12 cellular contexts compared by ENCODE assay signal in genomic region chr6:150076196-150076893, GRCh38. TPM values are rescaled to one million over a fixed set of nuclear protein-coding genes. Genes with fewer than 3 reads are reported as not detected.
DNase-seq lines count a peak whose midpoint lies in the region; ATAC-seq and TF ChIP-seq lines count a peak whose summit lies in the region.
"Had no signal": no experiment of that assay in that cellular context is flagged by ENCODE, and none has a peak within 500 bp of the region (broad histone marks: within the 10 kb centered on the region; RNA-seq: fewer than 3 reads in every experiment).

No MANE protein-coding gene starts in this region.

- no peaks in the 10 kb centered on the region for H3K9me3 Mint-ChIP-seq in CD8-positive, alpha-beta T cell
- H3K9me3 Mint-ChIP-seq in nephron progenitor cell, result no peaks in the 10 kb centered on the region

- no peak for ATAC-seq in CD8-positive, alpha-beta T cell
- ATAC-seq in GM18505 (IDR thresholded peaks at IDR 0.05; ENCODE audit: unreplicated experiment) (no peak), GM18861 (IDR thresholded peaks at IDR 0.05; ENCODE audit: unreplicated experiment) (no peak)

- H3K4me3 Mint-ChIP-seq in CD8-positive, alpha-beta T cell, result peak overlapping the region; percentile 23
- no peak overlapping the region for H3K4me3 Mint-ChIP-seq in nephron progenitor cell

- peaks cover 21% of the 10 kb centered on the region for H3K4me1 ChIP-seq in CD8-positive, alpha-beta T cell (ENCODE audit: insufficient read depth, low read length)
- H3K4me1 ChIP-seq: Caco-2 had no signal

- H3K4me1 Mint-ChIP-seq in CD8-positive, alpha-beta T cell (ENCODE audit: low read depth), result peaks cover 27% of the 10 kb centered on the region
- peaks cover 21% of the 10 kb centered on the region for H3K4me1 Mint-ChIP-seq in nephron progenitor cell

- CTCF ChIA-PET in CD8-positive, alpha-beta T cell (lab: Charles Lee), result interaction anchor here (0.8 to 1.2 kb wide), 4 partner anchors 17 to 768 kb away, joined by 3 to 4 read pairs (median 3); no protein-coding TSS in a partner anchor

- DNase-seq in CD8-positive, alpha-beta T cell, result no peak
- DNase-seq in LNCaP clone FGC (ENCODE audit: low read depth), result no peak
- DNase-seq in brain microvascular endothelial cell, result peak; percentile 23
- DNase-seq in nephron progenitor cell, result no peak
- DNase-seq in ecto neural progenitor cell (ENCODE audit: low spot score), result no peak
- no peak for DNase-seq in GOT3 (lab: John Stamatoyannopoulos, UW)
- DNase-seq: activated CD8-positive, alpha-beta memory T cell treated with anti-CD3 and anti-CD28 coated beads for 24 hours; Caco-2; NCI-H1048 had no signal

- H3K27me3 Mint-ChIP-seq in CD8-positive, alpha-beta T cell (ENCODE audit: low read depth), result peaks cover 17% of the 10 kb centered on the region
- H3K27me3 Mint-ChIP-seq in nephron progenitor cell (ENCODE audit: low read depth, poor library complexity), result peaks cover 22% of the 10 kb centered on the region

- no peaks in the 10 kb centered on the region for H3K36me3 Mint-ChIP-seq in CD8-positive, alpha-beta T cell
- H3K36me3 Mint-ChIP-seq in nephron progenitor cell (ENCODE audit: low read depth), result no peaks in the 10 kb centered on the region

- in situ Hi-C loops in brain microvascular endothelial cell (cut with HindIII; ENCODE audit: low pct_ligation_motif_present, low sequenced_read_pairs), result no loop called here

- H3K4me3 ChIP-seq in CD8-positive, alpha-beta T cell (ENCODE audit: low read depth, low read length), result no peak overlapping the region
- H3K4me3 ChIP-seq in LNCaP clone FGC (ENCODE audit: low read depth, low read length) (no peak overlapping the region), brain microvascular endothelial cell (ENCODE audit: low read depth, low read length) (no peak overlapping the region)
- H3K4me3 ChIP-seq: SK-N-MC had no signal

- TF ChIP-seq POLR2A in GM18505 (IDR thresholded peaks at IDR 0.05; ENCODE audit: borderline replicate concordance, extremely low read depth, insufficient read depth, insufficient read length), result no peak

- no peak for TF ChIP-seq CTCF in CD8-positive, alpha-beta T cell (IDR thresholded peaks at IDR 0.05)
- 0 out of 2 replicates have a peak, but pooled peaks have one; percentile 28 for TF ChIP-seq CTCF in LNCaP clone FGC (IDR thresholded peaks at IDR 0.05; ENCODE audit: control insufficient read depth, extremely low read depth, insufficient read depth)
- TF ChIP-seq CTCF in brain microvascular endothelial cell (IDR thresholded peaks at IDR 0.05; ENCODE audit: low read depth, low read length, missing control alignments), result peak; percentile 47
- TF ChIP-seq CTCF in nephron progenitor cell (IDR thresholded peaks at IDR 0.05), result peak; percentile 20

- POLR2A ChIA-PET in CD8-positive, alpha-beta T cell (lab: Charles Lee), result no interaction called here

- H3K36me3 ChIP-seq in CD8-positive, alpha-beta T cell (ENCODE audit: insufficient read depth, low read length), result no peaks in the 10 kb centered on the region
- no peaks in the 10 kb centered on the region for H3K36me3 ChIP-seq in brain microvascular endothelial cell (replicated peaks)

- H3K27ac Mint-ChIP-seq in CD8-positive, alpha-beta T cell, result no peak overlapping the region
- H3K27ac Mint-ChIP-seq in nephron progenitor cell, result no peak overlapping the region

- no peaks in the 10 kb centered on the region for H3K27me3 ChIP-seq in CD8-positive, alpha-beta T cell (ENCODE audit: insufficient read depth, low read length)
- no peaks in the 10 kb centered on the region for H3K27me3 ChIP-seq in brain microvascular endothelial cell (replicated peaks)

- intact Hi-C loops in CD8-positive, alpha-beta T cell (cut with DNase I, micrococcal nuclease), result no loop called here

- H3K27ac ChIP-seq in CD8-positive, alpha-beta T cell (ENCODE audit: low read depth, low read length), result no peak overlapping the region
- no peak overlapping the region for H3K27ac ChIP-seq in brain microvascular endothelial cell
- H3K27ac ChIP-seq: SK-N-MC had no signal

- H3K9me3 ChIP-seq in CD8-positive, alpha-beta T cell (ENCODE audit: low read length), result no peaks in the 10 kb centered on the region
- H3K9me3 ChIP-seq: Caco-2 had no signal

RNA-seq across cellular contexts. Expression of gene ULBP3, which starts 7.4 kb away (rescaled TPM):
- 1 to 10 TPM; 1.5 to 1.8 TPM for total RNA-seq in CD8-positive, alpha-beta T cell

RNA-seq across cellular contexts. Expression of gene RAET1L, which starts 51.0 kb away (rescaled TPM):
- total RNA-seq in CD8-positive, alpha-beta T cell, result not detected
- total RNA-seq: Caco-2 had no signal
